ENCODE assay signal across 22 cellular contexts in genomic region chr11:71237853-71238252, GRCh38. TPM values are rescaled to one million over a fixed set of nuclear protein-coding genes. Genes with fewer than 3 reads are reported as not detected.
DNase-seq lines count a peak whose midpoint lies in the region; ATAC-seq and TF ChIP-seq lines count a peak whose summit lies in the region.
"Had no signal": no experiment of that assay in that cellular context is flagged by ENCODE, and none has a peak within 500 bp of the region (broad histone marks: within the 10 kb centered on the region; RNA-seq: fewer than 3 reads in every experiment).

No MANE protein-coding gene starts in this region.

- H2BK5ac ChIP-seq in H9 (ENCODE audit: insufficient read length, low read length) = no peak overlapping the region

- DNase-seq in H9 (peak; percentile 14), ecto neural progenitor cell (ENCODE audit: low spot score) (peak; percentile 42), neural progenitor cell (ENCODE audit: low spot score) (no peak), suprapubic skin (ENCODE audit: low spot score in 2 of 2) (peak; percentile 35 to 50), COR-L47 (lab: John Stamatoyannopoulos, UW) (no peak)
- DNase-seq: CD4-positive, CD25-positive, alpha-beta regulatory T cell; DMS53; GOT3; NCI-H1048; NCI-H1417; NCI-H1694; NCI-H2029 treated with DMSO at 0.1 percent for 48 hours; NCI-H2227 treated with DMSO at 0.1 percent for 48 hours; NCI-H526 treated with DMSO at 0.1 percent for 48 hours; PC-9; SHP77 treated with DMSO at 0.1 percent for 48 hours had no signal

- no peak overlapping the region for H2BK20ac ChIP-seq in H9 (ENCODE audit: low read depth, low read length, poor library complexity, severe bottlenecking)

- no peak overlapping the region for H3K9ac ChIP-seq in H9 (ENCODE audit: extremely low read depth, insufficient read length, low read length)
- H3K9ac ChIP-seq in neural progenitor cell = no peak overlapping the region
- H3K9ac ChIP-seq: BLaER1 had no signal

- H4K8ac ChIP-seq in H9 (replicated peaks; ENCODE audit: insufficient read length, low read depth, low read length) = no peak overlapping the region

- no peak overlapping the region for H2BK15ac ChIP-seq in H9 (ENCODE audit: low read depth, low read length)

- no peak overlapping the region for H3K23ac ChIP-seq in H9 (ENCODE audit: insufficient read length, low read depth, low read length)

- peaks cover 12% of the 10 kb centered on the region for H3K79me1 ChIP-seq in H9 (ENCODE audit: insufficient read depth, low read depth, low read length, poor library complexity, severe bottlenecking)

- H3K79me2 ChIP-seq in H9 (ENCODE audit: insufficient read depth, low read length) (peaks cover 26% of the 10 kb centered on the region; the same call in 1 of the 2 replicates), neural progenitor cell (ENCODE audit: low read depth) (peaks cover 9% of the 10 kb centered on the region)

- H3K56ac ChIP-seq in H9 (ENCODE audit: insufficient read length, low read depth, low read length) = no peak overlapping the region

- H3K4me3 Mint-ChIP-seq in H9 = no peak overlapping the region
- no peak overlapping the region for H3K4me3 Mint-ChIP-seq in neural progenitor cell
- H3K4me3 Mint-ChIP-seq: CD4-positive, CD25-positive, alpha-beta regulatory T cell had no signal

- no peaks in the 10 kb centered on the region for H4K20me1 ChIP-seq in H9 (ENCODE audit: control insufficient read depth, insufficient read depth, insufficient read length)
- H4K20me1 ChIP-seq in neural progenitor cell (ENCODE audit: low read depth) = no peaks in the 10 kb centered on the region
- H4K20me1 ChIP-seq: BLaER1 had no signal

- H4K5ac ChIP-seq in H9 (ENCODE audit: insufficient read length, low read depth, low read length) = no peak overlapping the region

- H3K9me3 Mint-ChIP-seq in H9 = no peaks in the 10 kb centered on the region
- no peaks in the 10 kb centered on the region for H3K9me3 Mint-ChIP-seq in neural progenitor cell

- no peak overlapping the region for H3K4me3 ChIP-seq in neural progenitor cell
- H3K4me3 ChIP-seq in suprapubic skin = no peak overlapping the region
- H3K4me3 ChIP-seq: BLaER1, PC-9 had no signal

- H3K27me3 ChIP-seq in H9 (ENCODE audit: insufficient read depth, low read length) (no peaks in the 10 kb centered on the region), neural progenitor cell (no peaks in the 10 kb centered on the region), suprapubic skin (peaks cover 14% of the 10 kb centered on the region)
- H3K27me3 ChIP-seq: BLaER1 had no signal

- no peak overlapping the region for H3K4me2 ChIP-seq in H9 (ENCODE audit: insufficient read depth, insufficient read length, low read length)
- H3K4me2 ChIP-seq in neural progenitor cell = peak overlapping the region; percentile 49
- H3K4me2 ChIP-seq: BLaER1, PC-9 had no signal

- no peaks in the 10 kb centered on the region for H3K27me3 Mint-ChIP-seq in H9 (ENCODE audit: low read depth)
- H3K27me3 Mint-ChIP-seq in neural progenitor cell (ENCODE audit: insufficient read depth, low read depth) = no peaks in the 10 kb centered on the region

- H3K36me3 Mint-ChIP-seq in H9 (ENCODE audit: insufficient read depth in 1 of 3, low read depth in 3 of 3) (peaks cover 10 to 36% (median 17%) of the 10 kb centered on the region in 3 experiments; a peak in 6 of 7 replicates), neural progenitor cell (no peaks in the 10 kb centered on the region)
- H3K36me3 Mint-ChIP-seq: CD4-positive, CD25-positive, alpha-beta regulatory T cell had no signal

- H3K18ac ChIP-seq in H9 (ENCODE audit: insufficient read length, low read depth, low read length) = no peak overlapping the region

- H3K27ac Mint-ChIP-seq in H9 (no peak overlapping the region), neural progenitor cell (no peak overlapping the region)
- H3K27ac Mint-ChIP-seq: CD4-positive, CD25-positive, alpha-beta regulatory T cell had no signal

- no peaks in the 10 kb centered on the region for H3K23me2 ChIP-seq in H9 (ENCODE audit: insufficient read length, low read depth, low read length, poor library complexity, severe bottlenecking)

- H3K27ac ChIP-seq in H9 (ENCODE audit: insufficient read length, low read depth, low read length) (no peak overlapping the region), neural progenitor cell (no peak overlapping the region), suprapubic skin (no peak overlapping the region)
- H3K27ac ChIP-seq: BLaER1, HL-60, PC-9 had no signal

- H3K4ac ChIP-seq in H9 (ENCODE audit: low read depth, low read length) = no peak overlapping the region

- H3K14ac ChIP-seq in H9 (ENCODE audit: insufficient read depth, low read length) = no peak overlapping the region

- no peak overlapping the region for H2AK5ac ChIP-seq in H9 (ENCODE audit: insufficient read length, low read length)

- H3T11ph ChIP-seq in H9 (ENCODE audit: low read length) = no peak overlapping the region

- no peak for TF ChIP-seq EP300 in suprapubic skin (IDR thresholded peaks at IDR 0.05)

- H2BK12ac ChIP-seq in H9 (ENCODE audit: insufficient read length, low read depth, low read length) = no peak overlapping the region

- H3K4me1 ChIP-seq in H9 (ENCODE audit: insufficient read depth, low read length) (peaks cover 2% of the 10 kb centered on the region; the same call in 1 of the 2 replicates), neural progenitor cell (peaks cover 21% of the 10 kb centered on the region), suprapubic skin (peaks cover 12% of the 10 kb centered on the region)

- H2BK120ac ChIP-seq in H9 (ENCODE audit: low read depth, low read length, poor library complexity, severe bottlenecking) = no peak overlapping the region

- ATAC-seq in HG03045 (IDR thresholded peaks at IDR 0.05; ENCODE audit: unreplicated experiment) (no peak), GM21619 (IDR thresholded peaks at IDR 0.05; ENCODE audit: unreplicated experiment) (no peak)
- ATAC-seq: HCT116 had no signal

- H4K91ac ChIP-seq in H9 (ENCODE audit: insufficient read length, low read depth, low read length) = no peak overlapping the region

- TF ChIP-seq POLR2A in suprapubic skin (IDR thresholded peaks at IDR 0.05) = no peak

- H3K9me3 ChIP-seq in H9 (ENCODE audit: control insufficient read depth, low read depth, low read length) (no peaks in the 10 kb centered on the region), neural progenitor cell (ENCODE audit: low read depth) (no peaks in the 10 kb centered on the region), suprapubic skin (no peaks in the 10 kb centered on the region)
- H3K9me3 ChIP-seq: BLaER1 had no signal

- H3K4me1 Mint-ChIP-seq in H9 (peaks cover 20 to 33% of the 10 kb centered on the region in 2 experiments), neural progenitor cell (peaks cover 21% of the 10 kb centered on the region)
- H3K4me1 Mint-ChIP-seq: CD4-positive, CD25-positive, alpha-beta regulatory T cell had no signal

- H3K36me3 ChIP-seq in neural progenitor cell (no peaks in the 10 kb centered on the region), suprapubic skin (no peaks in the 10 kb centered on the region)
- H3K36me3 ChIP-seq: BLaER1 had no signal

- WGBS in H9 (ENCODE audit: extremely low coverage, insufficient read length, low lambda C conversion rate) = no CpG with 5 or more reads among the region's 6 CpGs
- 68% methylated on average over 4 of the region's 6 CpGs for WGBS in suprapubic skin

- no peak overlapping the region for H2AFZ ChIP-seq in H9 (ENCODE audit: low read length)
- H2AFZ ChIP-seq in neural progenitor cell (replicated peaks) = peak overlapping the region; percentile 27
- H2AFZ ChIP-seq: PC-9 had no signal

- no peak for TF ChIP-seq CTCF in H9 (conservative IDR thresholded peaks at IDR 0.05)
- TF ChIP-seq CTCF in neural progenitor cell (IDR thresholded peaks at IDR 0.05) = no peak
- no peak for TF ChIP-seq CTCF in suprapubic skin (IDR thresholded peaks at IDR 0.05)

- peaks cover 11% of the 10 kb centered on the region for H3F3A ChIP-seq in neural progenitor cell (ENCODE audit: low read depth)

RNA-seq across cellular contexts. Expression of gene SHANK2, which starts 14.5 kb away (rescaled TPM):
- total RNA-seq in H9 (2021) = 22.1 and 23.8 TPM in 2 replicates
- 8.1 TPM in 2 replicates for total RNA-seq in neural progenitor cell (ENCODE audit: low replicate concordance)
- total RNA-seq in suprapubic skin = 10 to 100 TPM in 2 of 4 donors, 1 to 10 TPM in 2; 5.9 to 14.0 (median 10.1) TPM
- total RNA-seq: CD4-positive, CD25-positive, alpha-beta regulatory T cell; G401 had no signal

Comparison
In these comparisons a context has a peak if more than half of its experiments do, and no peak if none do; other contexts are left out.
1. DNase-seq: peak in H9 (single experiment), ecto neural progenitor cell (single experiment) and suprapubic skin (2 of 2); none in neural progenitor cell (single experiment) and COR-L47 (single experiment).